13 cellular contexts compared by ENCODE assay signal in the genomic region with DNA sequence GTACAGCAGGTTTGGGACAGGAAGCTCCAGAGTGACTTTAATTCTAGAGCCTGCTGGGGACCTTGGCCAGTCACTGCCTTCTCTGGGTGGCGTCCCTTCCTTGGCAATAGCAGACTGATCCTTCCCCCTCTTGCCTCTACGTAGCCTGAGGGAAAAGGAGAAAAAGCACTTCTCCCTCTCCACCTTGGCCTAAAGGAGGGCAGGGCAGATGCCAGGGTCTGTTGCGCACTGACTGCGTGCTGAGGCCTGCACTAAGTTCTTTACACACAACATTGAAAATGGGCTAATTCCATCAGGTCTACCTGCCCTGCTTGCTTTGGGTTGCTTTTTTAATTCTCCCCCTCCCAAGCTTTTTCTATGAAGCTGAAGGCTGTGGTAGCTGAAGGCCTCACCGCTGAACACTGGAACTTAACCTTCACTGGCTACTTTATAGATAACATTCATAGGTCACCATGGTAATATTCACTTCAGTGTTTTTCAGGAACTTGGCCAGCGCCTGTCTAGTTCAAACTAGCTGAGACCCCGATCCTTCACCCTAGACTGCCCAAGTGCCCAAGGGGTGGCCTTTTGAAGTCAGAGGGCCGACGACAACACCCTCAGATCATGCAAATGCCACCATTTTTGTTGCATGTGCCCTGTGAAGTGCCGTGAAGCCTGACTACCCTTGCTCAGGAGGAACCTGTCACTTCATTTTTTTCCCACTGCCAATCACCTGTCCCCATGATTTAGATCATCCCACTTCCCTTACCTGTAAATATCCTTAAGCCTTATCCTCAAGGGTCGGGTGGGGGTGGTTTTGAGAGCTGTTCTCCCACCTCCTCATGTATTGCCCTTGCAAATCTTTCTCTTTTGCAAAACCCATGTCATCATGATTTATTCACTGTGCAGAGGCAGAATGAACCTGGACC. TPM values are rescaled to one million over a fixed set of nuclear protein-coding genes. Genes with fewer than 3 reads are reported as not detected.
"Had no signal": no experiment of that assay in that cellular context is flagged by ENCODE, and none has a peak within 500 bp of the region (broad histone marks: within the 10 kb centered on the region; RNA-seq: fewer than 3 reads in every experiment).

No MANE protein-coding gene starts in this region.

- H3K27me3 ChIP-seq: tibial artery had no signal

- H3K27ac ChIP-seq: left ventricle myocardium inferior, tibial artery had no signal

- DNase-seq: activated CD4-positive, alpha-beta T cell treated with anti-CD3 and anti-CD28 coated beads, Interleukin-2, amount 50 U/mL, for 1 hour; activated CD4-positive, CD25-positive, alpha-beta regulatory T cell; activated effector memory CD4-positive, alpha-beta T cell treated with Interleukin-2 at 50 U/mL for 16 hours; activated T-cell treated with anti-CD3 and anti-CD28 coated beads, Interleukin-2, amount 50 U/mL, for 24 hours; endodermal cell; left ventricle myocardium inferior; retina; stimulated activated CD4-positive, alpha-beta T cell treated with anti-CD3 and anti-CD28 coated beads, Interleukin-4, amount 100 ng/mL, for 1 hour; stimulated activated CD8-positive, alpha-beta memory T cell treated with anti-CD3 and anti-CD28 coated beads, Interleukin-4, amount 100 ng/mL, for 48 hours had no signal

- H3K9me3 ChIP-seq: left ventricle myocardium inferior, tibial artery had no signal

- H3K4me3 ChIP-seq: left ventricle myocardium inferior, tibial artery had no signal

- H3K36me3 ChIP-seq: left ventricle myocardium inferior had no signal

RNA-seq across cellular contexts. Expression of gene PRF1, which starts 28.7 kb away (rescaled TPM):
- total RNA-seq: cerebellum, dermis microvascular lymphatic vessel endothelial cell, endodermal cell, fibroblast of villous mesenchyme had no signal
